7 cellular contexts compared by ENCODE assay signal in the genomic region with DNA sequence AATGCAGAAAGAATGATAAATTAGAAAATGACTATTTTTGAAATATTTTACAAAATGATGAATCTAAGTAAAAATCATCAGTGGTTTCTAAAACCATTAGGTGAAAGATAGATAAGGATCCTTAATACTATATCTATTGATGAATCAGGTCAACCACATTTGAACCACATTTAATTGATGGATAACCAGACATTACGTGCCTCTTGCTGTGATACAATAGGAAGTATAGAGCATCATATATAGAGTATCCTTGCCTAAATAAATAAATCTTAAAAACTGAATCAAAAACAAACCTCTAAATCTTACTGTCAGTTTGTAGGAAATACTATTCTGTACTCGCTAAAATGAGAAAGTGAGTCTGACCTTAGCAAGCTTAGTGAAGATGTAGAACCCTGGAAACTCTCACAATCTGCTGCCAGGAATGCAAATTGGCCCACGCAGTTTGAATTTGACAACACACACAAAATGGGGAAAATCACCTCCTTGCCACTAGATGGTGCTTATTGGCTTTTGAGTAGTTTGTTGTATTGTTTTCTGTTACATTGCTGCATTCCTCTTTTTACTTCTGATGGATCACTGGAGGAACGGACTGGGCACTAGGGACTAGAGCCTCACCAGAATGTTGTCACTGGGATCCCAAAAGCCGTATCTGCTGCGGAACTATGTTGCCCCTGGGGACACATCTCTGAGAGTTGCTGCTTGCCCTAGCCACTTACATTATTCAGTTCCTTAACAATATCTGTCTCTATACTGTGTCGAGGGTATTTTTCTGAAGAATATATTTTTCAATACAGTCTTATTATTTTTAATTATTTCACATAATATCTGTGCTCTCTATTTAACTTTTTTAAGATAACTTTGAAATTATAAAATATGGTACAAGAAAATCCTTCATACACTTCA. TPM values are rescaled to one million over a fixed set of nuclear protein-coding genes. Genes with fewer than 3 reads are reported as not detected.
DNase-seq lines count a peak whose midpoint lies in the region; ATAC-seq, FAIRE-seq and TF ChIP-seq lines count a peak whose summit lies in the region.

No MANE protein-coding gene starts in this region.

- DNase-seq in Daoy (ENCODE audit: low read depth) (peak; percentile 47), GM19239 (ENCODE audit: insufficient read length, low spot score) (peak; percentile 28), NCI-H748 treated with DMSO at 0.1 percent for 48 hours (lab: John Stamatoyannopoulos, UW) (peak; percentile 23), islet precursor cell (peak; percentile 65), tibial artery (no peak)
- DNase-seq in activated naive CD8-positive, alpha-beta T cell treated with anti-CD3 and anti-CD28 coated beads, Interleukin-2, amount 50 U/mL, for 24 hours = peak; percentile 15

- no peaks in the 10 kb centered on the region for H3K36me3 Mint-ChIP-seq in activated naive CD8-positive, alpha-beta T cell treated with anti-CD3 and anti-CD28 coated beads, Interleukin-2, amount 50 U/mL, for 24 hours (ENCODE audit: low read depth)

- peak; percentile 80 for ATAC-seq in HG03432 (IDR thresholded peaks at IDR 0.05; ENCODE audit: unreplicated experiment)
- peak; percentile 59 for ATAC-seq in activated naive CD8-positive, alpha-beta T cell treated with anti-CD3 and anti-CD28 coated beads, Interleukin-2, amount 50 U/mL, for 24 hours

- intact Hi-C loops in tibial artery (cut with DNase I; ENCODE audit: low total_unique reads) = no loop called here

- TF ChIP-seq CTCF in tibial artery (IDR thresholded peaks at IDR 0.05) = peak; percentile 56 to 62

- no peak overlapping the region for H3K4me3 Mint-ChIP-seq in activated naive CD8-positive, alpha-beta T cell treated with anti-CD3 and anti-CD28 coated beads, Interleukin-2, amount 50 U/mL, for 24 hours

- H3K9me3 ChIP-seq in tibial artery = no peaks in the 10 kb centered on the region

- no peaks in the 10 kb centered on the region for H3K9me3 Mint-ChIP-seq in activated naive CD8-positive, alpha-beta T cell treated with anti-CD3 and anti-CD28 coated beads, Interleukin-2, amount 50 U/mL, for 24 hours

- no peak overlapping the region for H3K4me3 ChIP-seq in tibial artery

- H3K4me1 Mint-ChIP-seq in activated naive CD8-positive, alpha-beta T cell treated with anti-CD3 and anti-CD28 coated beads, Interleukin-2, amount 50 U/mL, for 24 hours = no peaks in the 10 kb centered on the region

- no peaks in the 10 kb centered on the region for H3K36me3 ChIP-seq in tibial artery

- no peak overlapping the region for H3K27ac Mint-ChIP-seq in activated naive CD8-positive, alpha-beta T cell treated with anti-CD3 and anti-CD28 coated beads, Interleukin-2, amount 50 U/mL, for 24 hours

- peak; percentile 99 for FAIRE-seq in GM19239 (lab: Jason Lieb, UNC)

- H3K27ac ChIP-seq in tibial artery = no peak overlapping the region

- H3K27me3 ChIP-seq in tibial artery = no peaks in the 10 kb centered on the region

- no peaks in the 10 kb centered on the region for H3K27me3 Mint-ChIP-seq in activated naive CD8-positive, alpha-beta T cell treated with anti-CD3 and anti-CD28 coated beads, Interleukin-2, amount 50 U/mL, for 24 hours

- peaks cover 0 to 5% (median 0%) of the 10 kb centered on the region in 4 donors for H3K4me1 ChIP-seq in tibial artery

RNA-seq across cellular contexts. Expression of gene SLAIN2, which starts 25.4 kb away (rescaled TPM):
- 25.8 and 28.7 TPM in 2 replicates for total RNA-seq in Daoy (2014; rRNA removed; shearing (Covaris generic))

RNA-seq across cellular contexts. Expression of gene TEC, which starts 46.3 kb away (rescaled TPM):
- 0.23 and 0.24 TPM in 2 replicates for total RNA-seq in Daoy (2014; rRNA removed; shearing (Covaris generic))

Comparison
In these comparisons a context has a peak if more than half of its experiments do, and no peak if none do; other contexts are left out.
1. DNase-seq: peak in Daoy (single experiment), GM19239 (single experiment), NCI-H748 treated with DMSO at 0.1 percent for 48 hours (single experiment), activated naive CD8-positive, alpha-beta T cell treated with anti-CD3 and anti-CD28 coated beads, Interleukin-2, amount 50 U/mL, for 24 hours (single experiment) and islet precursor cell (single experiment); none in tibial artery (0 of 2).